In genomic region chr7:92135490-92135889, GRCh38 we compare ENCODE assay signal across 10 cellular contexts. TPM values are rescaled to one million over a fixed set of nuclear protein-coding genes. Genes with fewer than 3 reads are reported as not detected.
A peak's percentile ranks its signal among the peaks of the same experiment; 100 is the strongest.
DNase-seq lines count a peak whose midpoint lies in the region; ATAC-seq, FAIRE-seq and TF ChIP-seq lines count a peak whose summit lies in the region.
"Had no signal": no experiment of that assay in that cellular context is flagged by ENCODE, and none has a peak within 500 bp of the region (broad histone marks: within the 10 kb centered on the region; RNA-seq: fewer than 3 reads in every experiment).

No MANE protein-coding gene starts in this region.

- no peaks in the 10 kb centered on the region for H3K9me3 ChIP-seq in small intestine (ENCODE audit: control insufficient read depth, low read depth)

- H3K4me3 ChIP-seq in small intestine (ENCODE audit: low read depth in 1 of 2, low read length in 2 of 2): peak overlapping the region in 1 of 2 donors; percentile 86

- 16 to 59% (median 42%) methylated on average over 7 of the region's 7 CpGs for WGBS in small intestine, 3 donors

- peak; percentile 38 for DNase-seq in DMS 273 (lab: John Stamatoyannopoulos, UW; ENCODE audit: unreplicated experiment)
- DNase-seq in DMS 273 treated with DMSO at 0.1 percent for 48 hours (lab: John Stamatoyannopoulos, UW): no peak
- DNase-seq in WTC11 (ENCODE audit: low spot score): no peak
- peak in 1 of 2 donors; percentile 32 for DNase-seq in foreskin keratinocyte
- DNase-seq in small intestine: peak; percentile 76
- no peak for DNase-seq in NCI-H187 (lab: John Stamatoyannopoulos, UW)
- no peak for DNase-seq in retina
- no peak for DNase-seq in HCEC 1CT
- DNase-seq: aorta had no signal

- no peaks in the 10 kb centered on the region for H3K36me3 ChIP-seq in small intestine (ENCODE audit: control insufficient read depth in 2 of 2, insufficient read depth in 2 of 2, low read length in 2 of 2)

- no peaks in the 10 kb centered on the region for H3K27me3 Mint-ChIP-seq in WTC11 (ENCODE audit: low read depth)

- POLR2A ChIA-PET in WTC11 (lab: Charles Lee): interaction anchor here (1.3 kb wide), 1 partner anchor 312 kb away, joined by 6 read pairs; the partner anchor contains the start of gene GATAD1

- H3K4me1 ChIP-seq in foreskin keratinocyte (peaks cover 9% of the 10 kb centered on the region), small intestine (ENCODE audit: control insufficient read depth in 2 of 2, insufficient read depth in 1 of 2, low read depth in 1 of 2, low read length in 1 of 2) (peaks cover 0 to 3% of the 10 kb centered on the region in 2 donors)

- H3K4me1 Mint-ChIP-seq in WTC11: peaks cover 20% of the 10 kb centered on the region

- H3K27ac ChIP-seq in foreskin keratinocyte (peak overlapping the region; percentile 98), small intestine (ENCODE audit: low read depth in 1 of 2, low read length in 1 of 2) (peak overlapping the region; percentile 90 to 95)

- no peaks in the 10 kb centered on the region for H3K27me3 ChIP-seq in foreskin keratinocyte
- no peaks in the 10 kb centered on the region for H3K27me3 ChIP-seq in small intestine (ENCODE audit: control insufficient read depth in 2 of 2, insufficient read depth in 2 of 2, low read length in 2 of 2)

- H3K36me3 Mint-ChIP-seq in WTC11: peaks cover 15% of the 10 kb centered on the region

- CTCF ChIA-PET in WTC11 (lab: Charles Lee): interaction anchor here (1.5 to 1.6 kb wide), 4 partner anchors 44 to 313 kb away, joined by 5 to 8 read pairs (median 6); partner anchors contain the start of genes GATAD1 and LRRD1

- peak overlapping the region; percentile 98 for H3K4me3 Mint-ChIP-seq in WTC11

- ATAC-seq in WTC11 (no peak), foreskin keratinocyte (no peak)

- peak overlapping the region; percentile 18; the same call in 1 of the 2 replicates for H3K27ac Mint-ChIP-seq in WTC11

- FAIRE-seq in small intestine (lab: Jason Lieb, UNC): no peak
- FAIRE-seq: A204.1 had no signal

- TF ChIP-seq CTCF in WTC11 (IDR thresholded peaks at IDR 0.05): no peak
- no peak for TF ChIP-seq CTCF in foreskin keratinocyte (conservative IDR thresholded peaks at IDR 0.05)

- peaks cover 12% of the 10 kb centered on the region for H3K9me3 Mint-ChIP-seq in WTC11

TF ChIP-seq in WTC11, 78 proteins besides CTCF, POLR2A, EP300 and RAD21:
- TF ChIP-seq RORB (CRISPR knock-in tag; IDR thresholded peaks at IDR 0.05): no peak

RNA-seq across cellular contexts. Expression of gene CYP51A1, which starts 1.2 kb away (rescaled TPM):
- total RNA-seq in WTC11 (2021): 81.4 to 85.1 TPM (median 84.1 TPM) in 3 replicates
- 268 and 280 TPM in 2 replicates for total RNA-seq in foreskin keratinocyte
- polyA plus RNA-seq in foreskin keratinocyte: 84.4 and 101 TPM in 2 replicates
- polyA plus RNA-seq in small intestine: 10 to 100 TPM in 2 of 3 donors, 1 to 10 TPM in 1; 9.7 to 92.5 (median 15.7) TPM

RNA-seq across cellular contexts. Expression of gene LRRD1, which starts 43.5 kb away (rescaled TPM):
- total RNA-seq in WTC11 (2021) (not detected in 3 replicates), foreskin keratinocyte (0.04 TPM in 1 of 2 replicates, not detected in the other)
- polyA plus RNA-seq in foreskin keratinocyte (not detected in 2 replicates), small intestine (under 1 TPM in 1 of 3 donors, not detected in 2; 0.01 TPM)
- polyA plus RNA-seq: aorta had no signal

Comparison
In these comparisons a context has a peak if more than half of its experiments do, and no peak if none do; other contexts are left out.
1. DNase-seq: peak in DMS 273 (single experiment) and small intestine (single experiment); none in DMS 273 treated with DMSO at 0.1 percent for 48 hours (single experiment), WTC11 (single experiment), NCI-H187 (0 of 2), retina (single experiment) and HCEC 1CT (single experiment).